In genomic region chr15:68561901-68562300, GRCh38 we compare ENCODE assay signal across 20 cellular contexts. TPM values are rescaled to one million over a fixed set of nuclear protein-coding genes. Genes with fewer than 3 reads are reported as not detected.
DNase-seq lines count a peak whose midpoint lies in the region; TF ChIP-seq lines count a peak whose summit lies in the region.
"Had no signal": no experiment of that assay in that cellular context is flagged by ENCODE, and none has a peak within 500 bp of the region (broad histone marks: within the 10 kb centered on the region; RNA-seq: fewer than 3 reads in every experiment).

No MANE protein-coding gene starts in this region.

- H3K36me3 ChIP-seq in spleen = no peaks in the 10 kb centered on the region

- intact Hi-C loops in spleen (cut with DNase I; ENCODE audit: low total_unique reads) = loop anchor here (10.0 kb wide), 1 partner anchor 93 kb away; no protein-coding TSS in a partner anchor

- TF ChIP-seq POLR2A in spleen (IDR thresholded peaks at IDR 0.05) = no peak

- peak; percentile 15 for DNase-seq in activated T-cell treated with anti-CD3 and anti-CD28 coated beads, Interleukin-2, amount 50 U/mL, for 24 hours
- DNase-seq in activated T-cell treated with anti-CD3 and anti-CD28 coated beads for 4 hours (no peak), chondrocyte (ENCODE audit: low spot score) (peak; percentile 22), spleen (peak; percentile 43), DMS114 treated with DMSO at 0.1 percent for 48 hours (lab: John Stamatoyannopoulos, UW; ENCODE audit: unreplicated experiment) (no peak), NCI-H524 (lab: John Stamatoyannopoulos, UW) (no peak), activated gamma-delta T cell (lab: John Stamatoyannopoulos, UW) (no peak)
- DNase-seq: 8988T; AML-193; Calu3; CD8-positive, alpha-beta memory T cell; DMS53; GDM1; GOT3; Kasumi-1; NCI-H1417; NCI-H2081 treated with DMSO at 0.1 percent for 48 hours; SHP77 had no signal

- H3K4me1 Mint-ChIP-seq in activated T-cell treated with anti-CD3 and anti-CD28 coated beads, Interleukin-2, amount 50 U/mL, for 24 hours (ENCODE audit: low read depth) = peaks cover 17% of the 10 kb centered on the region
- H3K4me1 Mint-ChIP-seq in chondrocyte (ENCODE audit: low read depth) = peaks cover 65% of the 10 kb centered on the region
- H3K4me1 Mint-ChIP-seq in nephron = peaks cover 33% of the 10 kb centered on the region

- 58 to 83% (median 73%) methylated on average over 3 of the region's 3 CpGs for WGBS in spleen, 5 donors

- TF ChIP-seq CTCF in chondrocyte (IDR thresholded peaks at IDR 0.05) (no peak), nephron (IDR thresholded peaks at IDR 0.05; ENCODE audit: unreplicated experiment in 3 of 3) (no peak), spleen (IDR thresholded peaks at IDR 0.05 in 8 of 11, conservative IDR thresholded peaks at IDR 0.05 in 3 of 11) (no peak)

- no peaks in the 10 kb centered on the region for H3K9me3 Mint-ChIP-seq in activated T-cell treated with anti-CD3 and anti-CD28 coated beads, Interleukin-2, amount 50 U/mL, for 24 hours
- H3K9me3 Mint-ChIP-seq in chondrocyte (ENCODE audit: low read depth) (no peaks in the 10 kb centered on the region), nephron (no peaks in the 10 kb centered on the region)
- H3K9me3 Mint-ChIP-seq: CD8-positive, alpha-beta memory T cell had no signal

- no peaks in the 10 kb centered on the region for H3K9me3 ChIP-seq in spleen

- H3K27ac Mint-ChIP-seq in activated T-cell treated with anti-CD3 and anti-CD28 coated beads, Interleukin-2, amount 50 U/mL, for 24 hours = no peak overlapping the region
- H3K27ac Mint-ChIP-seq in chondrocyte (ENCODE audit: unreplicated experiment) = peak overlapping the region; percentile 41
- peak overlapping the region in 2 of 3 experiments; percentile 5 to 63 for H3K27ac Mint-ChIP-seq in nephron

- no peak overlapping the region for H3K27ac ChIP-seq in spleen
- H3K27ac ChIP-seq: C4-2B had no signal

- H3K4me3 ChIP-seq in spleen = no peak overlapping the region

- no peaks in the 10 kb centered on the region for H3K36me3 Mint-ChIP-seq in activated T-cell treated with anti-CD3 and anti-CD28 coated beads, Interleukin-2, amount 50 U/mL, for 24 hours (ENCODE audit: low read depth)
- peaks cover 6% of the 10 kb centered on the region for H3K36me3 Mint-ChIP-seq in chondrocyte (ENCODE audit: low read depth)
- H3K36me3 Mint-ChIP-seq in nephron (ENCODE audit: low read depth) = no peaks in the 10 kb centered on the region
- H3K36me3 Mint-ChIP-seq: CD8-positive, alpha-beta memory T cell had no signal

- H3K27me3 Mint-ChIP-seq in activated T-cell treated with anti-CD3 and anti-CD28 coated beads, Interleukin-2, amount 50 U/mL, for 24 hours = peaks cover 42% of the 10 kb centered on the region
- H3K27me3 Mint-ChIP-seq in chondrocyte (ENCODE audit: low read depth) (no peaks in the 10 kb centered on the region), nephron (ENCODE audit: low read depth) (peaks cover 21% of the 10 kb centered on the region)

- H3K27me3 ChIP-seq in spleen (replicated peaks in 1 of 7) = peaks cover 0 to 48% (median 9%) of the 10 kb centered on the region in 7 donors

- no peak overlapping the region for H3K4me3 Mint-ChIP-seq in activated T-cell treated with anti-CD3 and anti-CD28 coated beads, Interleukin-2, amount 50 U/mL, for 24 hours
- no peak overlapping the region for H3K4me3 Mint-ChIP-seq in chondrocyte (ENCODE audit: unreplicated experiment)
- H3K4me3 Mint-ChIP-seq in nephron = peak overlapping the region in 2 of 3 experiments; percentile 2 to 7
- H3K4me3 Mint-ChIP-seq: CD8-positive, alpha-beta memory T cell had no signal

- H3K4me1 ChIP-seq in spleen = peaks cover 14 to 22% (median 18%) of the 10 kb centered on the region in 6 donors

RNA-seq across cellular contexts. Expression of gene CORO2B, which starts 16.9 kb away (rescaled TPM):
- 79.4 to 123 TPM (median 82.5 TPM) in 3 replicates for total RNA-seq in chondrocyte
- 1 to 10 TPM; 1.5 to 8.8 (median 4.5) TPM for total RNA-seq in spleen
- polyA plus RNA-seq in spleen = 1 to 10 TPM in 2 of 3 donors, under 1 TPM in 1; 0.93 to 2.4 (median 1.2) TPM
- total RNA-seq: CD8-positive, alpha-beta memory T cell had no signal
- polyA plus RNA-seq: CD8-positive, alpha-beta memory T cell had no signal

Comparison
In these comparisons a context has a peak if more than half of its experiments do, and no peak if none do; other contexts are left out.
1. DNase-seq: peak in activated T-cell treated with anti-CD3 and anti-CD28 coated beads, Interleukin-2, amount 50 U/mL, for 24 hours (single experiment), chondrocyte (single experiment) and spleen (single experiment); none in activated T-cell treated with anti-CD3 and anti-CD28 coated beads for 4 hours (single experiment), DMS114 treated with DMSO at 0.1 percent for 48 hours (single experiment), NCI-H524 (0 of 2) and activated gamma-delta T cell (single experiment).
2. H3K4me3 Mint-ChIP-seq: peak in nephron (2 of 3); none in activated T-cell treated with anti-CD3 and anti-CD28 coated beads, Interleukin-2, amount 50 U/mL, for 24 hours (single experiment) and chondrocyte (single experiment).